In the genomic region with DNA sequence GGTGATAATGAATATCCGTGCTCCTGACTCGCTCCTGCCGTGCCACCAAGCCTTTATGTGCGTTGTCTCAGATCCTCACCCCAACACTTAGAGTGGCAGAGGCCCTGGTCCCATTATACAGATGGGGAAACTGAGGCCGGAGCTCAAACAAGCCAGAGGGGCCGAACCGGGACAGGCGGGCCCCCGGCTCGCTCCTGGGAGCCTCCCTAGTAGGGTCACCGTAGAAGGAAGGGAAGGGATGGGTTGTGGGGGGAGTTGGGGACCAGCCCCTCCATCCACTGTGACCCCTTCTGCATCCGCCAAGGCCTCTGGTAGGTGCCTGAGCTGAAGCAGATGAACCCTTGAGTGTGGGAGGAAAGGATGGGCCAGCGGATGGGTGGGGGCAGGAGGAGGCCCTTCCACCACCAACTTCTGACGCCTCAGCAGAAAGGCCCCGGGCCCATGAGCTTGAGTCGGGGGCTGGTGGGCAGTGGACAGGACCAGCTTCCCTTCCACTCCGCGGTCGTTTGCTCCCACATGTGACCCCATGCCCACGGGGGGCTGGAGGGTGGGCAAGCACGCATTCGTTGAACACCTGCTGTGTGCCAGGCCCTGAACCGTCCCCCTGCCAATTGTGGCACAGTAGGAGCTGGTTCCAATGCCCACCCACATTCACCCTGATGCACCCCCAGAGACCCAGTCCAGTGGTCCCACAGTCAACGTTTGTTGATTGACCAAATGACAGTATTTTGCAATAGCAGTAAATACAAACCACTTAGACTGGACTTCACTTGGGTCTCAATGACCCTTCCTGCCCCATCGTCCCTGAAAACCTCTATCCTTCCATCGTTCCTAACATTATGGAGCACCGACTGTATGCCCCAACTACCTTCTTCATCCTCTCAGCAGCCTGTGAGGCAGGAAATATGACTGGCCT, we compare ENCODE assay signal across 19 cellular contexts. TPM values are rescaled to one million over a fixed set of nuclear protein-coding genes. Genes with fewer than 3 reads are reported as not detected.
DNase-seq lines count a peak whose midpoint lies in the region; ATAC-seq and TF ChIP-seq lines count a peak whose summit lies in the region.
"Had no signal": no experiment of that assay in that cellular context is flagged by ENCODE, and none has a peak within 500 bp of the region (broad histone marks: within the 10 kb centered on the region; RNA-seq: fewer than 3 reads in every experiment).

No MANE protein-coding gene starts in this region.

- POLR2A ChIA-PET in WTC11 (lab: Charles Lee): no interaction called here

- intact Hi-C loops in Right ventricle myocardium inferior (cut with DNase I): no loop called here
- intact Hi-C loops in Right ventricle myocardium superior (cut with DNase I): loop anchor here (10.0 kb wide), 1 partner anchor 148 kb away; no protein-coding TSS in a partner anchor
- intact Hi-C loops in transverse colon (cut with DNase I; ENCODE audit: low total_unique reads): no loop called here

- no peaks in the 10 kb centered on the region for H3K9me3 Mint-ChIP-seq in WTC11

- TF ChIP-seq CTCF in WTC11 (IDR thresholded peaks at IDR 0.05) (no peak), transverse colon (IDR thresholded peaks at IDR 0.05) (no peak)

- peak overlapping the region; percentile 53 for H3K4me3 Mint-ChIP-seq in WTC11
- H3K4me3 Mint-ChIP-seq: CD8-positive, alpha-beta memory T cell had no signal

- H3K9ac ChIP-seq in iPS-20b (ENCODE audit: low read depth, low read length): no peak overlapping the region
- H3K9ac ChIP-seq: BLaER1 treated with 17β-estradiol and CSF1 and Interleukin-3, amounts not matched to agents 10 nM and 100 nM; KMS-11 had no signal

- CTCF ChIA-PET in WTC11 (lab: Charles Lee): interaction anchor here (1.5 kb wide), 1 partner anchor 149 kb away, joined by 8 read pairs; no protein-coding TSS in a partner anchor

- TF ChIP-seq EP300 in transverse colon (IDR thresholded peaks at IDR 0.05; ENCODE audit: low read depth): no peak

- peak overlapping the region; percentile 35; the same call in 1 of the 2 replicates for H3K4me3 ChIP-seq in iPS-20b (ENCODE audit: low read length)
- H3K4me3 ChIP-seq in transverse colon: no peak overlapping the region
- H3K4me3 ChIP-seq: BLaER1 treated with 17β-estradiol and CSF1 and Interleukin-3, amounts not matched to agents 10 nM and 100 nM had no signal

- no peak overlapping the region for H3K27ac ChIP-seq in iPS-20b (ENCODE audit: low read length)
- no peak overlapping the region for H3K27ac ChIP-seq in transverse colon
- H3K27ac ChIP-seq: BLaER1 treated with 17β-estradiol and CSF1 and Interleukin-3, amounts not matched to agents 10 nM and 100 nM; KMS-11 had no signal

- H3K27me3 ChIP-seq in iPS-20b (ENCODE audit: insufficient read depth, low read length): peaks cover 67% of the 10 kb centered on the region
- H3K27me3 ChIP-seq in transverse colon: peaks cover 93% of the 10 kb centered on the region

- H3K4me1 ChIP-seq in iPS-20b (ENCODE audit: insufficient read depth, low read length) (no peaks in the 10 kb centered on the region), transverse colon (peaks cover 7 to 14% (median 11%) of the 10 kb centered on the region in 4 donors)

- DNase-seq in Right ventricle myocardium inferior (ENCODE audit: missing footprints) (peak; percentile 68), Right ventricle myocardium superior (no peak), WTC11 (ENCODE audit: low spot score) (no peak), transverse colon (no peak), SW 1271 (lab: John Stamatoyannopoulos, UW) (no peak), NCI-H2081 (lab: John Stamatoyannopoulos, UW) (no peak)
- DNase-seq: 8988T; CD8-positive, alpha-beta memory T cell; DMS79 treated with DMSO at 0.1 percent for 48 hours; NCI-H1048; NCI-H226; NCI-H524 treated with DMSO at 0.1 percent for 48 hours; SHP77 had no signal

- H3K9me3 ChIP-seq in iPS-20b (ENCODE audit: insufficient read depth, low read depth, low read length) (no peaks in the 10 kb centered on the region), transverse colon (no peaks in the 10 kb centered on the region)
- H3K9me3 ChIP-seq: BLaER1 treated with 17β-estradiol and CSF1 and Interleukin-3, amounts not matched to agents 10 nM and 100 nM had no signal

- H3K36me3 ChIP-seq in iPS-20b (ENCODE audit: insufficient read depth, low read depth, low read length): no peaks in the 10 kb centered on the region
- no peaks in the 10 kb centered on the region for H3K36me3 ChIP-seq in transverse colon
- H3K36me3 ChIP-seq: BLaER1 treated with 17β-estradiol and CSF1 and Interleukin-3, amounts not matched to agents 10 nM and 100 nM had no signal

- no peak overlapping the region for H3K27ac Mint-ChIP-seq in WTC11
- H3K27ac Mint-ChIP-seq: CD8-positive, alpha-beta memory T cell had no signal

- 55 to 68% methylated on average over 3 to 27 of the region's 27 CpGs for WGBS in transverse colon (ENCODE audit: low coverage in 1 of 2), 2 donors

- peaks cover 3% of the 10 kb centered on the region for H3K4me1 Mint-ChIP-seq in WTC11

- in situ Hi-C loops in transverse colon (cut with MboI; ENCODE audit: low pct_ligation_motif_present in 1 of 4, low pct_unique_long_range_greater_than_20kb in 1 of 4, low sequenced_read_pairs in 3 of 4): loop anchor here in 2 of 4 donors (10.0 to 25.0 kb wide), 2 partner anchors 132 to 139 kb away; no protein-coding TSS in a partner anchor

- ATAC-seq in Right ventricle myocardium inferior (no peak), Right ventricle myocardium superior (ENCODE audit: poor library complexity) (no peak), WTC11 (no peak), HG03045 (IDR thresholded peaks at IDR 0.05; ENCODE audit: unreplicated experiment) (no peak)
- ATAC-seq: Panc1, SK-N-SH treated with all-trans-retinoic acid at 6 μM for 48 hours had no signal

- peaks cover 70% of the 10 kb centered on the region for H3K27me3 Mint-ChIP-seq in WTC11 (ENCODE audit: low read depth)

- no peaks in the 10 kb centered on the region for H3K36me3 Mint-ChIP-seq in WTC11

- no peak for TF ChIP-seq POLR2A in transverse colon (IDR thresholded peaks at IDR 0.05)

TF ChIP-seq in WTC11, 78 proteins besides CTCF, POLR2A, EP300 and RAD21:
- TF ChIP-seq GTF2I (CRISPR knock-in tag; conservative IDR thresholded peaks at IDR 0.05): peak; percentile 89; the same call in 1 of the 2 replicates
- TF ChIP-seq CREM (CRISPR knock-in tag; IDR thresholded peaks at IDR 0.05): no peak

RNA-seq across cellular contexts. Expression of a gene that starts 24.2 kb away (rescaled TPM):
- total RNA-seq in Right ventricle myocardium inferior: 25.3 TPM
- total RNA-seq in Right ventricle myocardium superior: 20.0 TPM
- total RNA-seq in WTC11 (2021): 323 to 350 TPM (median 324 TPM) in 3 replicates
- total RNA-seq in transverse colon: 100 to 1,000 TPM in 1 of 4 donors, 10 to 100 TPM in 3; 55.9 to 160 (median 79.7) TPM
